1 cellular context compared by ENCODE assay signal in the genomic region with DNA sequence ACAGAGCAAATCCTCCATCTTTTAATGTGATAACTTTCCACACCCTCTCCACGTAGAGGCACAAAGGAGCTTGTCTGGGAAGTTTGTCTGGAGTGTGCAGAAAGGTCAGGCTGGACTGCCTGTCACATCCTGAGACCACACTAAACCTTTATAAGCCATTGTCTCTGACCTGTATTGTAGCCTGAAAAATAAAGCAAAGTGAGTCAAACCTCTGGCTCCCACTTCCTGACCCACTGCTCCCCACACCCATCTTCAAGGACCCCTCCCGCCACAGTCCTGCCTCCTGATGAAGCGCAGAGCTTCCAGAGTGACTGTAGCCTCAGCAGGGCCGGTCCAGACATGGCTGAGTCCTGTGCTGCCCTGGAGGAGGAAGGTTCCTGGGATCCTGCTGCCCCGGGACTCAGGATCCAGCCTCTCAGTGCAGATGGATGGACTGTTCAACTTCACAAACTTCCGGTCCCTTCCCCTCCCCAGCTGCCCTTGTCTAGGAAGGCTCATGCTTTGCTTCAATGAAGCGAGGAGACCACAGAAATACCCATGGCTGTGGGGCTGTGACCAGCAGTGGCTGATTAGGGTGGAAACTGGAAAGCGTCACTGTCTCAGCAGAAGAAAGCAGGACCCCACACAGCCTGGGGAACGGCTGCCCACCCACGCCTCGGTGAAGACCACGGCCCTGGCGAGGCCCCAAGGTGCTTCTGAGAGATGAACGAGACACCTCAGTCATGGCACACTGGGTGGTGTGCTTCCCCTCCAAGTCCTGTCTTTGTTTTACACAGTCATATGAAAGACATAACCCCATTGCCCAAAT.
A peak's percentile ranks its signal among the peaks of the same experiment; 100 is the strongest.
TF ChIP-seq lines count a peak whose summit lies in the region.

No MANE protein-coding gene starts in this region.

TF ChIP-seq in GM12878, 131 proteins besides CTCF, POLR2A, EP300 and RAD21 (continued from another document):
- no peak for TF ChIP-seq SPI1 (IDR thresholded peaks at IDR 0.05; ENCODE audit: borderline replicate concordance, insufficient read depth, low read depth, low read length)
- TF ChIP-seq TCF12 (IDR thresholded peaks at IDR 0.05; ENCODE audit: low read depth, low read length), result 0 out of 2 replicates have a peak, but pooled peaks have one; percentile 37
- no peak for TF ChIP-seq HDAC6 (IDR thresholded peaks at IDR 0.05; ENCODE audit: unreplicated experiment)
- TF ChIP-seq, protein P1, sequence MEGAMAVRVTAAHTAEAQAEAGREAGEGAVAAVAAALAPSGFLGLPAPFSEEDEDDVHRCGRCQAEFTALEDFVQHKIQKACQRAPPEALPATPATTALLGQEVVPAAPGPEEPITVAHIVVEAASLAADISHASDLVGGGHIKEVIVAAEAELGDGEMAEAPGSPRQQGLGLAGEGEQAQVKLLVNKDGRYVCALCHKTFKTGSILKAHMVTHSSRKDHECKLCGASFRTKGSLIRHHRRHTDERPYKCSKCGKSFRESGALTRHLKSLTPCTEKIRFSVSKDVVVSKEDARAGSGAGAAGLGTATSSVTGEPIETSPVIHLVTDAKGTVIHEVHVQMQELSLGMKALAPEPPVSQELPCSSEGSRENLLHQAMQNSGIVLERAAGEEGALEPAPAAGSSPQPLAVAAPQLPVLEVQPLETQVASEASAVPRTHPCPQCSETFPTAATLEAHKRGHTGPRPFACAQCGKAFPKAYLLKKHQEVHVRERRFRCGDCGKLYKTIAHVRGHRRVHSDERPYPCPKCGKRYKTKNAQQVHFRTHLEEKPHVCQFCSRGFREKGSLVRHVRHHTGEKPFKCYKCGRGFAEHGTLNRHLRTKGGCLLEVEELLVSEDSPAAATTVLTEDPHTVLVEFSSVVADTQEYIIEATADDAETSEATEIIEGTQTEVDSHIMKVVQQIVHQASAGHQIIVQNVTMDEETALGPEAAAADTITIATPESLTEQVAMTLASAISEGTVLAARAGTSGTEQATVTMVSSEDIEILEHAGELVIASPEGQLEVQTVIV (IDR thresholded peaks at IDR 0.05; ENCODE audit: borderline replicate concordance, partially characterized antibody), result no peak
- TF ChIP-seq, protein P2, sequence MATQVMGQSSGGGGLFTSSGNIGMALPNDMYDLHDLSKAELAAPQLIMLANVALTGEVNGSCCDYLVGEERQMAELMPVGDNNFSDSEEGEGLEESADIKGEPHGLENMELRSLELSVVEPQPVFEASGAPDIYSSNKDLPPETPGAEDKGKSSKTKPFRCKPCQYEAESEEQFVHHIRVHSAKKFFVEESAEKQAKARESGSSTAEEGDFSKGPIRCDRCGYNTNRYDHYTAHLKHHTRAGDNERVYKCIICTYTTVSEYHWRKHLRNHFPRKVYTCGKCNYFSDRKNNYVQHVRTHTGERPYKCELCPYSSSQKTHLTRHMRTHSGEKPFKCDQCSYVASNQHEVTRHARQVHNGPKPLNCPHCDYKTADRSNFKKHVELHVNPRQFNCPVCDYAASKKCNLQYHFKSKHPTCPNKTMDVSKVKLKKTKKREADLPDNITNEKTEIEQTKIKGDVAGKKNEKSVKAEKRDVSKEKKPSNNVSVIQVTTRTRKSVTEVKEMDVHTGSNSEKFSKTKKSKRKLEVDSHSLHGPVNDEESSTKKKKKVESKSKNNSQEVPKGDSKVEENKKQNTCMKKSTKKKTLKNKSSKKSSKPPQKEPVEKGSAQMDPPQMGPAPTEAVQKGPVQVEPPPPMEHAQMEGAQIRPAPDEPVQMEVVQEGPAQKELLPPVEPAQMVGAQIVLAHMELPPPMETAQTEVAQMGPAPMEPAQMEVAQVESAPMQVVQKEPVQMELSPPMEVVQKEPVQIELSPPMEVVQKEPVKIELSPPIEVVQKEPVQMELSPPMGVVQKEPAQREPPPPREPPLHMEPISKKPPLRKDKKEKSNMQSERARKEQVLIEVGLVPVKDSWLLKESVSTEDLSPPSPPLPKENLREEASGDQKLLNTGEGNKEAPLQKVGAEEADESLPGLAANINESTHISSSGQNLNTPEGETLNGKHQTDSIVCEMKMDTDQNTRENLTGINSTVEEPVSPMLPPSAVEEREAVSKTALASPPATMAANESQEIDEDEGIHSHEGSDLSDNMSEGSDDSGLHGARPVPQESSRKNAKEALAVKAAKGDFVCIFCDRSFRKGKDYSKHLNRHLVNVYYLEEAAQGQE (IDR thresholded peaks at IDR 0.05; ENCODE audit: low read depth, low read length), result no peak
- TF ChIP-seq ZNF24 (IDR thresholded peaks at IDR 0.05), result no peak
- TF ChIP-seq, protein P3, sequence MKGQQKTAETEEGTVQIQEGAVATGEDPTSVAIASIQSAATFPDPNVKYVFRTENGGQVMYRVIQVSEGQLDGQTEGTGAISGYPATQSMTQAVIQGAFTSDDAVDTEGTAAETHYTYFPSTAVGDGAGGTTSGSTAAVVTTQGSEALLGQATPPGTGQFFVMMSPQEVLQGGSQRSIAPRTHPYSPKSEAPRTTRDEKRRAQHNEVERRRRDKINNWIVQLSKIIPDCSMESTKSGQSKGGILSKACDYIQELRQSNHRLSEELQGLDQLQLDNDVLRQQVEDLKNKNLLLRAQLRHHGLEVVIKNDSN (IDR thresholded peaks at IDR 0.05; ENCODE audit: borderline replicate concordance, extremely low read length, insufficient read depth, low read depth, low read length), result no peak
- TF ChIP-seq, protein P4, sequence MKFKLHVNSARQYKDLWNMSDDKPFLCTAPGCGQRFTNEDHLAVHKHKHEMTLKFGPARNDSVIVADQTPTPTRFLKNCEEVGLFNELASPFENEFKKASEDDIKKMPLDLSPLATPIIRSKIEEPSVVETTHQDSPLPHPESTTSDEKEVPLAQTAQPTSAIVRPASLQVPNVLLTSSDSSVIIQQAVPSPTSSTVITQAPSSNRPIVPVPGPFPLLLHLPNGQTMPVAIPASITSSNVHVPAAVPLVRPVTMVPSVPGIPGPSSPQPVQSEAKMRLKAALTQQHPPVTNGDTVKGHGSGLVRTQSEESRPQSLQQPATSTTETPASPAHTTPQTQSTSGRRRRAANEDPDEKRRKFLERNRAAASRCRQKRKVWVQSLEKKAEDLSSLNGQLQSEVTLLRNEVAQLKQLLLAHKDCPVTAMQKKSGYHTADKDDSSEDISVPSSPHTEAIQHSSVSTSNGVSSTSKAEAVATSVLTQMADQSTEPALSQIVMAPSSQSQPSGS (IDR thresholded peaks at IDR 0.05; ENCODE audit: low read length), result no peak
- 0 out of 2 replicates have a peak, but pooled peaks have one; percentile 23 for TF ChIP-seq PML (IDR thresholded peaks at IDR 0.05; ENCODE audit: low read length)
- no peak; the same call in 1 of the 2 replicates for TF ChIP-seq IKZF1 (conservative IDR thresholded peaks at IDR 0.05)
- TF ChIP-seq TARDBP (IDR thresholded peaks at IDR 0.05; ENCODE audit: borderline replicate concordance), result no peak
- TF ChIP-seq SREBF1 (IDR thresholded peaks at IDR 0.05; ENCODE audit: low read length), result no peak
- TF ChIP-seq FOXK2 (IDR thresholded peaks at IDR 0.05), result no peak
- TF ChIP-seq ZBED1 (IDR thresholded peaks at IDR 0.05; ENCODE audit: borderline replicate concordance), result peak; percentile 59; the same call in 1 of the 2 replicates
- no peak for TF ChIP-seq TCF7 (IDR thresholded peaks at IDR 0.05; ENCODE audit: borderline replicate concordance)
- TF ChIP-seq CREM (IDR thresholded peaks at IDR 0.05; ENCODE audit: low read depth), result peak; percentile 45; the same call in 1 of the 2 replicates
- TF ChIP-seq, protein P5, sequence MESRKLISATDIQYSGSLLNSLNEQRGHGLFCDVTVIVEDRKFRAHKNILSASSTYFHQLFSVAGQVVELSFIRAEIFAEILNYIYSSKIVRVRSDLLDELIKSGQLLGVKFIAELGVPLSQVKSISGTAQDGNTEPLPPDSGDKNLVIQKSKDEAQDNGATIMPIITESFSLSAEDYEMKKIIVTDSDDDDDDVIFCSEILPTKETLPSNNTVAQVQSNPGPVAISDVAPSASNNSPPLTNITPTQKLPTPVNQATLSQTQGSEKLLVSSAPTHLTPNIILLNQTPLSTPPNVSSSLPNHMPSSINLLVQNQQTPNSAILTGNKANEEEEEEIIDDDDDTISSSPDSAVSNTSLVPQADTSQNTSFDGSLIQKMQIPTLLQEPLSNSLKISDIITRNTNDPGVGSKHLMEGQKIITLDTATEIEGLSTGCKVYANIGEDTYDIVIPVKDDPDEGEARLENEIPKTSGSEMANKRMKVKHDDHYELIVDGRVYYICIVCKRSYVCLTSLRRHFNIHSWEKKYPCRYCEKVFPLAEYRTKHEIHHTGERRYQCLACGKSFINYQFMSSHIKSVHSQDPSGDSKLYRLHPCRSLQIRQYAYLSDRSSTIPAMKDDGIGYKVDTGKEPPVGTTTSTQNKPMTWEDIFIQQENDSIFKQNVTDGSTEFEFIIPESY (IDR thresholded peaks at IDR 0.05), result no peak
- no peak for TF ChIP-seq CBX5 (IDR thresholded peaks at IDR 0.05; ENCODE audit: low read depth)
- no peak for TF ChIP-seq WRNIP1 (IDR thresholded peaks at IDR 0.05; ENCODE audit: borderline replicate concordance, low read depth, low read length)
- no peak for TF ChIP-seq SIN3A (IDR thresholded peaks at IDR 0.05; ENCODE audit: low read depth, low read length)
- no peak for TF ChIP-seq RBBP5 (conservative IDR thresholded peaks at IDR 0.05)
- TF ChIP-seq, protein P6, sequence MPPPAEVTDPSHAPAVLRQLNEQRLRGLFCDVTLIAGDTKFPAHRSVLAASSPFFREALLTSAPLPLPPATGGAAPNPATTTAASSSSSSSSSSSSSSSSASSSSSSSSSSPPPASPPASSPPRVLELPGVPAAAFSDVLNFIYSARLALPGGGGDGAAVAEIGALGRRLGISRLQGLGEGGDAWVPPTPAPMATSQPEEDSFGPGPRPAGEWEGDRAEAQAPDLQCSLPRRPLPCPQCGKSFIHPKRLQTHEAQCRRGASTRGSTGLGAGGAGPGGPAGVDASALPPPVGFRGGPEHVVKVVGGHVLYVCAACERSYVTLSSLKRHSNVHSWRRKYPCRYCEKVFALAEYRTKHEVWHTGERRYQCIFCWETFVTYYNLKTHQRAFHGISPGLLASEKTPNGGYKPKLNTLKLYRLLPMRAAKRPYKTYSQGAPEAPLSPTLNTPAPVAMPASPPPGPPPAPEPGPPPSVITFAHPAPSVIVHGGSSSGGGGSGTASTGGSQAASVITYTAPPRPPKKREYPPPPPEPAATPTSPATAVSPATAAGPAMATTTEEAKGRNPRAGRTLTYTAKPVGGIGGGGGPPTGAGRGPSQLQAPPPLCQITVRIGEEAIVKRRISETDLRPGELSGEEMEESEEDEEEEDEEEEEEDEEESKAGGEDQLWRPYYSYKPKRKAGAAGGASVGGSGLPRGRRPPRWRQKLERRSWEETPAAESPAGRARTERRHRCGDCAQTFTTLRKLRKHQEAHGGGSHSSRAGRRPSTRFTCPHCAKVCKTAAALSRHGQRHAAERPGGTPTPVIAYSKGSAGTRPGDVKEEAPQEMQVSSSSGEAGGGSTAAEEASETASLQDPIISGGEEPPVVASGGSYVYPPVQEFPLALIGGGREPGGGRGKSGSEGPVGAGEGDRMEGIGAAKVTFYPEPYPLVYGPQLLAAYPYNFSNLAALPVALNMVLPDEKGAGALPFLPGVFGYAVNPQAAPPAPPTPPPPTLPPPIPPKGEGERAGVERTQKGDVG (CRISPR knock-in tag; IDR thresholded peaks at IDR 0.05), result no peak
- TF ChIP-seq CBFB (IDR thresholded peaks at IDR 0.05; ENCODE audit: low read depth), result peak; percentile 74; the same call in 1 of the 2 replicates
- TF ChIP-seq ETV6 (conservative IDR thresholded peaks at IDR 0.05 in 1 of 2, IDR thresholded peaks at IDR 0.05 in 1 of 2; ENCODE audit: borderline replicate concordance in 1 of 2, low read depth in 1 of 2), result no peak
- TF ChIP-seq RUNX3 (IDR thresholded peaks at IDR 0.05; ENCODE audit: low read length), result peak; percentile 92
- no peak for TF ChIP-seq HDAC2 (IDR thresholded peaks at IDR 0.05)
- TF ChIP-seq PAX5 (IDR thresholded peaks at IDR 0.05; ENCODE audit: borderline replicate concordance, low read depth, low read length), result peak; percentile 99
- TF ChIP-seq LARP7 (IDR thresholded peaks at IDR 0.05), result no peak
- TF ChIP-seq SP1 (IDR thresholded peaks at IDR 0.05; ENCODE audit: low read depth, low read length), result no peak
- TF ChIP-seq, protein P7, sequence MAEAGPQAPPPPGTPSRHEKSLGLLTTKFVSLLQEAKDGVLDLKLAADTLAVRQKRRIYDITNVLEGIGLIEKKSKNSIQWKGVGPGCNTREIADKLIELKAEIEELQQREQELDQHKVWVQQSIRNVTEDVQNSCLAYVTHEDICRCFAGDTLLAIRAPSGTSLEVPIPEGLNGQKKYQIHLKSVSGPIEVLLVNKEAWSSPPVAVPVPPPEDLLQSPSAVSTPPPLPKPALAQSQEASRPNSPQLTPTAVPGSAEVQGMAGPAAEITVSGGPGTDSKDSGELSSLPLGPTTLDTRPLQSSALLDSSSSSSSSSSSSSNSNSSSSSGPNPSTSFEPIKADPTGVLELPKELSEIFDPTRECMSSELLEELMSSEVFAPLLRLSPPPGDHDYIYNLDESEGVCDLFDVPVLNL (IDR thresholded peaks at IDR 0.05; ENCODE audit: low read depth, low read length), result no peak
- peak in 1 of 2 experiments; percentile 81; a peak in 2 of 3 replicates for TF ChIP-seq EGR1 (IDR thresholded peaks at IDR 0.05; ENCODE audit: borderline replicate concordance in 1 of 2, low read depth in 2 of 2, low read length in 2 of 2)
- TF ChIP-seq, protein P8, sequence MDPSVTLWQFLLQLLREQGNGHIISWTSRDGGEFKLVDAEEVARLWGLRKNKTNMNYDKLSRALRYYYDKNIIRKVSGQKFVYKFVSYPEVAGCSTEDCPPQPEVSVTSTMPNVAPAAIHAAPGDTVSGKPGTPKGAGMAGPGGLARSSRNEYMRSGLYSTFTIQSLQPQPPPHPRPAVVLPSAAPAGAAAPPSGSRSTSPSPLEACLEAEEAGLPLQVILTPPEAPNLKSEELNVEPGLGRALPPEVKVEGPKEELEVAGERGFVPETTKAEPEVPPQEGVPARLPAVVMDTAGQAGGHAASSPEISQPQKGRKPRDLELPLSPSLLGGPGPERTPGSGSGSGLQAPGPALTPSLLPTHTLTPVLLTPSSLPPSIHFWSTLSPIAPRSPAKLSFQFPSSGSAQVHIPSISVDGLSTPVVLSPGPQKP (IDR thresholded peaks at IDR 0.05; ENCODE audit: low read depth, low read length), result no peak
- TF ChIP-seq RCOR1 (conservative IDR thresholded peaks at IDR 0.05; ENCODE audit: low read depth, low read length), result no peak
- TF ChIP-seq, protein P9, sequence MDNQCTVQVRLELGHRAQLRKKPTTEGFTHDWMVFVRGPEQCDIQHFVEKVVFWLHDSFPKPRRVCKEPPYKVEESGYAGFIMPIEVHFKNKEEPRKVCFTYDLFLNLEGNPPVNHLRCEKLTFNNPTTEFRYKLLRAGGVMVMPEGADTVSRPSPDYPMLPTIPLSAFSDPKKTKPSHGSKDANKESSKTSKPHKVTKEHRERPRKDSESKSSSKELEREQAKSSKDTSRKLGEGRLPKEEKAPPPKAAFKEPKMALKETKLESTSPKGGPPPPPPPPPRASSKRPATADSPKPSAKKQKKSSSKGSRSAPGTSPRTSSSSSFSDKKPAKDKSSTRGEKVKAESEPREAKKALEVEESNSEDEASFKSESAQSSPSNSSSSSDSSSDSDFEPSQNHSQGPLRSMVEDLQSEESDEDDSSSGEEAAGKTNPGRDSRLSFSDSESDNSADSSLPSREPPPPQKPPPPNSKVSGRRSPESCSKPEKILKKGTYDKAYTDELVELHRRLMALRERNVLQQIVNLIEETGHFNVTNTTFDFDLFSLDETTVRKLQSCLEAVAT (IDR thresholded peaks at IDR 0.05), result no peak
- TF ChIP-seq BHLHE40 (IDR thresholded peaks at IDR 0.05; ENCODE audit: borderline replicate concordance in 1 of 2, low read depth in 2 of 2, low read length in 1 of 2), result no peak
- TF ChIP-seq SMAD1 (IDR thresholded peaks at IDR 0.05; ENCODE audit: low read depth, partially characterized antibody), result no peak
- TF ChIP-seq GATAD2B (conservative IDR thresholded peaks at IDR 0.05; ENCODE audit: low read depth), result no peak
- no peak for TF ChIP-seq MYC (IDR thresholded peaks at IDR 0.05; ENCODE audit: insufficient read depth, insufficient read length, insufficient replicate concordance, low read length, severe bottlenecking)
